1 cellular context compared by ENCODE assay signal in genomic region chr16:77736879-77737278, GRCh38.
TF ChIP-seq lines count a peak whose summit lies in the region.

No MANE protein-coding gene starts in this region.

TF ChIP-seq in HepG2, 621 proteins besides CTCF, POLR2A, EP300 and RAD21 (continued from another document and continues in another):
- no peak for TF ChIP-seq ZNF281 (CRISPR knock-in tag; IDR thresholded peaks at IDR 0.05; ENCODE audit: borderline replicate concordance)
- no peak for TF ChIP-seq ZNF513 (CRISPR knock-in tag; conservative IDR thresholded peaks at IDR 0.05)
- no peak for TF ChIP-seq ZNF598 (CRISPR knock-in tag; IDR thresholded peaks at IDR 0.05; ENCODE audit: borderline replicate concordance)
- TF ChIP-seq DMTF1 (CRISPR knock-in tag; IDR thresholded peaks at IDR 0.05) = no peak
- TF ChIP-seq ZSCAN12 (CRISPR knock-in tag; IDR thresholded peaks at IDR 0.05) = no peak
- TF ChIP-seq ATM (IDR thresholded peaks at IDR 0.05; ENCODE audit: borderline replicate concordance) = no peak
- TF ChIP-seq POGK (CRISPR knock-in tag; conservative IDR thresholded peaks at IDR 0.05) = peak; percentile 36; the same call in 1 of the 2 replicates
- TF ChIP-seq MAF1 (CRISPR knock-in tag; IDR thresholded peaks at IDR 0.05; ENCODE audit: borderline replicate concordance) = no peak
- TF ChIP-seq MTA1 (CRISPR knock-in tag; IDR thresholded peaks at IDR 0.05; ENCODE audit: borderline replicate concordance) = no peak
- no peak for TF ChIP-seq ZFP36L2 (CRISPR knock-in tag; IDR thresholded peaks at IDR 0.05)
- no peak for TF ChIP-seq NR0B2 (CRISPR knock-in tag; IDR thresholded peaks at IDR 0.05)
- peak; percentile 55; the same call in 1 of the 2 replicates for TF ChIP-seq ATF3 (CRISPR knock-in tag; IDR thresholded peaks at IDR 0.05)
- no peak for TF ChIP-seq REXO4 (CRISPR knock-in tag; IDR thresholded peaks at IDR 0.05; ENCODE audit: borderline replicate concordance)
- no peak for TF ChIP-seq GRHL1 (CRISPR knock-in tag; conservative IDR thresholded peaks at IDR 0.05)
- no peak for TF ChIP-seq KLF13 (CRISPR knock-in tag; IDR thresholded peaks at IDR 0.05)
- TF ChIP-seq MAFF (IDR thresholded peaks at IDR 0.05; ENCODE audit: low read depth, low read length) = peak; percentile 86
- TF ChIP-seq ATF4 (CRISPR knock-in tag; IDR thresholded peaks at IDR 0.05) = peak in 1 of 2 experiments; percentile 89; a peak in 2 of 4 replicates
- TF ChIP-seq LRRFIP1 (CRISPR knock-in tag; conservative IDR thresholded peaks at IDR 0.05) = no peak
- no peak for TF ChIP-seq TIGD3 (CRISPR knock-in tag; IDR thresholded peaks at IDR 0.05; ENCODE audit: borderline replicate concordance)
- TF ChIP-seq ZFP36 (IDR thresholded peaks at IDR 0.05; ENCODE audit: borderline replicate concordance, low read depth, low read length, partially characterized antibody) = no peak
- peak; percentile 90; the same call in 1 of the 2 replicates for TF ChIP-seq FOXJ3 (CRISPR knock-in tag; IDR thresholded peaks at IDR 0.05; ENCODE audit: borderline replicate concordance)
- no peak for TF ChIP-seq CREBL2 (CRISPR knock-in tag; IDR thresholded peaks at IDR 0.05; ENCODE audit: borderline replicate concordance)
- peak; percentile 67; the same call in 1 of the 2 replicates for TF ChIP-seq SIX1 (CRISPR knock-in tag; IDR thresholded peaks at IDR 0.05; ENCODE audit: borderline replicate concordance)
- TF ChIP-seq WIZ (CRISPR knock-in tag; IDR thresholded peaks at IDR 0.05) = no peak
- no peak for TF ChIP-seq NFE2 (CRISPR knock-in tag; IDR thresholded peaks at IDR 0.05)
- TF ChIP-seq PHF8 (CRISPR knock-in tag; IDR thresholded peaks at IDR 0.05) = no peak
- 0 out of 2 replicates have a peak, but pooled peaks have one; percentile 38 for TF ChIP-seq HDAC1 (CRISPR knock-in tag; IDR thresholded peaks at IDR 0.05)
- no peak for TF ChIP-seq SP2 (CRISPR knock-in tag; IDR thresholded peaks at IDR 0.05)
- TF ChIP-seq CEBPB (IDR thresholded peaks at IDR 0.05; ENCODE audit: borderline replicate concordance, low read depth, low read length) = peak; percentile 63; the same call in 1 of the 2 replicates
- no peak for TF ChIP-seq RFXAP (CRISPR knock-in tag; IDR thresholded peaks at IDR 0.05; ENCODE audit: borderline replicate concordance)
- TF ChIP-seq BHLHE40 (IDR thresholded peaks at IDR 0.05; ENCODE audit: low read length) = no peak
- no peak for TF ChIP-seq KDM1A (CRISPR knock-in tag; IDR thresholded peaks at IDR 0.05)
- TF ChIP-seq ZNF160 (CRISPR knock-in tag; IDR thresholded peaks at IDR 0.05) = no peak
- TF ChIP-seq ZMYM4 (CRISPR knock-in tag; IDR thresholded peaks at IDR 0.05) = no peak; the same call in 1 of the 2 replicates
- no peak for TF ChIP-seq ZBTB26 (CRISPR knock-in tag; IDR thresholded peaks at IDR 0.05; ENCODE audit: borderline replicate concordance)
- peak; percentile 82 for TF ChIP-seq POGZ (CRISPR knock-in tag; IDR thresholded peaks at IDR 0.05)
- TF ChIP-seq ZMYM3 (CRISPR knock-in tag; IDR thresholded peaks at IDR 0.05) = peak; percentile 37; the same call in 1 of the 2 replicates
- TF ChIP-seq NR2C2 (CRISPR knock-in tag; IDR thresholded peaks at IDR 0.05; ENCODE audit: borderline replicate concordance) = no peak
- TF ChIP-seq SYNCRIP (IDR thresholded peaks at IDR 0.05; ENCODE audit: insufficient read depth, low read depth, low read length) = no peak
- TF ChIP-seq PBX2 (CRISPR knock-in tag; IDR thresholded peaks at IDR 0.05) = no peak
- no peak for TF ChIP-seq DR1 (CRISPR knock-in tag; IDR thresholded peaks at IDR 0.05)
- no peak for TF ChIP-seq ZBTB7A (CRISPR knock-in tag; IDR thresholded peaks at IDR 0.05)
- peak; percentile 24; the same call in 1 of the 2 replicates for TF ChIP-seq SP5 (CRISPR knock-in tag; IDR thresholded peaks at IDR 0.05; ENCODE audit: borderline replicate concordance, low read depth)
- TF ChIP-seq ATF1 (CRISPR knock-in tag; IDR thresholded peaks at IDR 0.05) = 0 out of 2 replicates have a peak, but pooled peaks have one; percentile 34
